30 cellular contexts compared by ENCODE assay signal in the genomic region with DNA sequence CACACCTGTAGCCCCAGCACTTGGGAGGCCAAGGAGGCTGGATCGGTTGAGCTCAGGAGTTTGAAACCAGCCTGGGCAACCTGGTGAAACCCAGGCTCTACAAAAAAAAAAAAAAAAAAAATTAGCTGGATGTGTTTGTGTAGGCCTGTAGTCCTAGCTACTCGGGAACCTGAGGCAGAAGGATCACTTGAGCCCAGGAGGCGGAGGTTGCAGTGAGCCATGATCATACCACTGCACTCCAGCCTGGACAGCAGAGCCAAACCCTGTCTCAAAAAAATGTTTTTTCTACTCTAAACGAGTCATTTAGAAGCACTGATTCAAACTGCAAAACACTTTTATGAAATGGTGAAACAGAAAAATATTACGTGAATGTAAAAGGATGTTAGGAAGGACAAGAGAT.
"Had no signal": no experiment of that assay in that cellular context is flagged by ENCODE, and none has a peak within 500 bp of the region (broad histone marks: within the 10 kb centered on the region; RNA-seq: fewer than 3 reads in every experiment).

No MANE protein-coding gene starts in this region.

- H3K36me3 Mint-ChIP-seq: naive B cell; naive thymus-derived CD8-positive, alpha-beta T cell; neural progenitor cell; stimulated activated memory B cell treated with anti-CD40 and anti-IgM and Interleukin-4, amounts not matched to agents 10 μg/mL and 1 μg/mL and 100 μg/mL, for 72 hours had no signal

- H3K9ac ChIP-seq: neural progenitor cell, parathyroid adenoma had no signal

- H3K27me3 ChIP-seq: neural progenitor cell, neutrophil, ovary, right lobe of liver, sigmoid colon, suprapubic skin, testis, tibial nerve, upper lobe of left lung, vagina had no signal

- DNase-seq: naive B cell; naive thymus-derived CD8-positive, alpha-beta T cell; occipital lobe; ovary; posterior cingulate gyrus; psoas muscle; right cardiac atrium; right lobe of liver; sigmoid colon; small intestine; stimulated activated CD4-positive, alpha-beta T cell treated with anti-CD3 and anti-CD28 coated beads, Interleukin-1b, Interleukin-23, amount 100 ng/mL, for 48 hours; stimulated activated CD4-positive, alpha-beta T cell treated with anti-CD3 and anti-CD28 coated beads, Interleukin-4, amount 100 ng/mL, for 1 hour; stimulated activated CD4-positive, alpha-beta T cell treated with anti-CD3 and anti-CD28 coated beads, Interleukin-4, amount 100 ng/mL, for 4 hours; stimulated activated CD8-positive, alpha-beta memory T cell treated with anti-CD3 and anti-CD28 coated beads, Interleukin-4, amount 100 ng/mL, for 48 hours; stimulated activated naive CD4-positive, alpha-beta T cell; stimulated activated naive CD8-positive, alpha-beta T cell treated with anti-CD3 and anti-CD28 coated beads, Interleukin-15, amount 100 ng/mL, for 72 hours; stimulated activated naive CD8-positive, alpha-beta T cell treated with anti-CD3 and anti-CD28 coated beads, Interleukin-15, Interleukin-2, amounts not matched to agents 100 U/mL and 50 U/mL, for 24 hours; substantia nigra; testis; upper lobe of left lung had no signal

- H3K4me2 ChIP-seq: neural progenitor cell had no signal

- FAIRE-seq: small intestine, urothelium cell line had no signal

- H3K4me3 ChIP-seq: neural progenitor cell, ovary, psoas muscle, right lobe of liver, sigmoid colon, suprapubic skin, testis, tibial nerve, upper lobe of left lung, vagina had no signal

- H3K4me1 ChIP-seq: parathyroid adenoma, psoas muscle, testis, tibial nerve had no signal

- H2AFZ ChIP-seq: neural progenitor cell, parathyroid adenoma had no signal

- H3K9me3 Mint-ChIP-seq: naive B cell; nephron; neural progenitor cell; stimulated activated memory B cell treated with anti-CD40 and anti-IgM and Interleukin-4, amounts not matched to agents 10 μg/mL and 1 μg/mL and 100 μg/mL, for 72 hours; stimulated activated naive CD8-positive, alpha-beta T cell treated with anti-CD3 and anti-CD28 coated beads, Interleukin-15, amount 100 ng/mL, for 72 hours had no signal

- H3K27me3 Mint-ChIP-seq: naive B cell; naive thymus-derived CD8-positive, alpha-beta T cell; progenitor cell of endocrine pancreas; stimulated activated memory B cell treated with anti-CD40 and anti-IgM and Interleukin-4, amounts not matched to agents 10 μg/mL and 1 μg/mL and 100 μg/mL, for 72 hours; stimulated activated naive CD8-positive, alpha-beta T cell treated with anti-CD3 and anti-CD28 coated beads, Interleukin-15, amount 100 ng/mL, for 72 hours had no signal

- H3K27ac ChIP-seq: neural progenitor cell, neutrophil, ovary, parathyroid adenoma, psoas muscle, right lobe of liver, sigmoid colon, suprapubic skin, testis, tibial nerve, upper lobe of left lung, vagina had no signal

- H3K79me2 ChIP-seq: parathyroid adenoma had no signal

- H3K4me3 Mint-ChIP-seq: naive B cell; naive thymus-derived CD8-positive, alpha-beta T cell; nephron; neural progenitor cell; stimulated activated memory B cell treated with anti-CD40 and anti-IgM and Interleukin-4, amounts not matched to agents 10 μg/mL and 1 μg/mL and 100 μg/mL, for 72 hours; stimulated activated naive CD8-positive, alpha-beta T cell treated with anti-CD3 and anti-CD28 coated beads, Interleukin-15, amount 100 ng/mL, for 72 hours had no signal

- ATAC-seq: naive thymus-derived CD8-positive, alpha-beta T cell; psoas muscle; right cardiac atrium; right lobe of liver; stimulated activated memory B cell treated with anti-CD40 and anti-IgM and Interleukin-4, amounts not matched to agents 10 μg/mL and 1 μg/mL and 100 μg/mL, for 72 hours; stimulated activated naive CD8-positive, alpha-beta T cell treated with anti-CD3 and anti-CD28 coated beads, Interleukin-15, amount 100 ng/mL, for 72 hours; stimulated activated naive CD8-positive, alpha-beta T cell treated with anti-CD3 and anti-CD28 coated beads, Interleukin-15, Interleukin-2, amounts not matched to agents 100 U/mL and 50 U/mL, for 24 hours had no signal

- H3K27ac Mint-ChIP-seq: naive B cell; nephron; neural progenitor cell; progenitor cell of endocrine pancreas; stimulated activated memory B cell treated with anti-CD40 and anti-IgM and Interleukin-4, amounts not matched to agents 10 μg/mL and 1 μg/mL and 100 μg/mL, for 72 hours; stimulated activated naive CD8-positive, alpha-beta T cell treated with anti-CD3 and anti-CD28 coated beads, Interleukin-15, amount 100 ng/mL, for 72 hours had no signal

- H3K4me1 Mint-ChIP-seq: nephron; stimulated activated naive CD8-positive, alpha-beta T cell treated with anti-CD3 and anti-CD28 coated beads, Interleukin-15, amount 100 ng/mL, for 72 hours had no signal

- H3K36me3 ChIP-seq: neural progenitor cell, neutrophil, ovary, right lobe of liver, sigmoid colon, suprapubic skin, tibial nerve, upper lobe of left lung, vagina had no signal

- H3K9me3 ChIP-seq: neutrophil, ovary, psoas muscle, right lobe of liver, sigmoid colon, suprapubic skin, testis, tibial nerve, upper lobe of left lung, vagina had no signal
